Comparison of ENCODE assay signal across 1 cellular context in genomic region chr12:65907465-65907864, GRCh38.
TF ChIP-seq lines count a peak whose summit lies in the region.

No MANE protein-coding gene starts in this region.

TF ChIP-seq in GM12878, 131 proteins besides CTCF, POLR2A, EP300 and RAD21 (continued from another document and continues in another):
- TF ChIP-seq, protein P1, sequence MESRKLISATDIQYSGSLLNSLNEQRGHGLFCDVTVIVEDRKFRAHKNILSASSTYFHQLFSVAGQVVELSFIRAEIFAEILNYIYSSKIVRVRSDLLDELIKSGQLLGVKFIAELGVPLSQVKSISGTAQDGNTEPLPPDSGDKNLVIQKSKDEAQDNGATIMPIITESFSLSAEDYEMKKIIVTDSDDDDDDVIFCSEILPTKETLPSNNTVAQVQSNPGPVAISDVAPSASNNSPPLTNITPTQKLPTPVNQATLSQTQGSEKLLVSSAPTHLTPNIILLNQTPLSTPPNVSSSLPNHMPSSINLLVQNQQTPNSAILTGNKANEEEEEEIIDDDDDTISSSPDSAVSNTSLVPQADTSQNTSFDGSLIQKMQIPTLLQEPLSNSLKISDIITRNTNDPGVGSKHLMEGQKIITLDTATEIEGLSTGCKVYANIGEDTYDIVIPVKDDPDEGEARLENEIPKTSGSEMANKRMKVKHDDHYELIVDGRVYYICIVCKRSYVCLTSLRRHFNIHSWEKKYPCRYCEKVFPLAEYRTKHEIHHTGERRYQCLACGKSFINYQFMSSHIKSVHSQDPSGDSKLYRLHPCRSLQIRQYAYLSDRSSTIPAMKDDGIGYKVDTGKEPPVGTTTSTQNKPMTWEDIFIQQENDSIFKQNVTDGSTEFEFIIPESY (IDR thresholded peaks at IDR 0.05): no peak
- TF ChIP-seq IRF4 (IDR thresholded peaks at IDR 0.05; ENCODE audit: low read depth, low read length) (no peak), BCL3 (IDR thresholded peaks at IDR 0.05; ENCODE audit: borderline replicate concordance, insufficient read depth, low read depth, low read length, poor library complexity, severe bottlenecking) (no peak), SKIL (IDR thresholded peaks at IDR 0.05; ENCODE audit: low read depth, poor library complexity, severe bottlenecking) (no peak), JUNB (IDR thresholded peaks at IDR 0.05) (no peak), ZBED1 (IDR thresholded peaks at IDR 0.05; ENCODE audit: borderline replicate concordance) (no peak), ZNF687 (IDR thresholded peaks at IDR 0.05) (no peak), EED (IDR thresholded peaks at IDR 0.05; ENCODE audit: low read depth) (peak; percentile 60; the same call in 1 of the 2 replicates), PRDM15 (CRISPR knock-in tag; IDR thresholded peaks at IDR 0.05) (no peak), MYC (IDR thresholded peaks at IDR 0.05; ENCODE audit: insufficient read depth, insufficient read length, insufficient replicate concordance, low read length, severe bottlenecking) (no peak), FOXM1 (IDR thresholded peaks at IDR 0.05; ENCODE audit: low read depth, low read length) (no peak), ELK1 (IDR thresholded peaks at IDR 0.05; ENCODE audit: low read depth, low read length) (no peak), PAX8 (IDR thresholded peaks at IDR 0.05) (no peak), CBX3 (IDR thresholded peaks at IDR 0.05; ENCODE audit: borderline replicate concordance, low read depth) (no peak), CHD4 (IDR thresholded peaks at IDR 0.05) (no peak), ATF7 (IDR thresholded peaks at IDR 0.05; ENCODE audit: low read depth) (no peak), CREB1 (IDR thresholded peaks at IDR 0.05; ENCODE audit: low read depth) (no peak), BHLHE40 (IDR thresholded peaks at IDR 0.05; ENCODE audit: borderline replicate concordance in 1 of 2, low read depth in 2 of 2, low read length in 1 of 2) (no peak), STAT1 (conservative IDR thresholded peaks at IDR 0.05) (no peak), DPF2 (IDR thresholded peaks at IDR 0.05) (peak; percentile 61), IKZF2 (IDR thresholded peaks at IDR 0.05) (peak; percentile 66 to 67; a peak in 2 of 4 replicates), EZH2 (IDR thresholded peaks at IDR 0.05; ENCODE audit: borderline replicate concordance, control insufficient read depth, low read depth, low read length) (no peak), PML (IDR thresholded peaks at IDR 0.05; ENCODE audit: low read length) (no peak), HDAC2 (IDR thresholded peaks at IDR 0.05) (no peak), ZNF207 (IDR thresholded peaks at IDR 0.05; ENCODE audit: borderline replicate concordance) (no peak), NFYA (IDR thresholded peaks at IDR 0.05; ENCODE audit: borderline replicate concordance, low read depth, low read length) (no peak), TCF12 (IDR thresholded peaks at IDR 0.05; ENCODE audit: low read depth, low read length) (no peak), FOS (IDR thresholded peaks at IDR 0.05; ENCODE audit: borderline replicate concordance, extremely low read depth, insufficient read length) (no peak), ZNF24 (IDR thresholded peaks at IDR 0.05) (no peak), JUND (IDR thresholded peaks at IDR 0.05; ENCODE audit: low read depth, low read length) (no peak)
- TF ChIP-seq, protein P2, sequence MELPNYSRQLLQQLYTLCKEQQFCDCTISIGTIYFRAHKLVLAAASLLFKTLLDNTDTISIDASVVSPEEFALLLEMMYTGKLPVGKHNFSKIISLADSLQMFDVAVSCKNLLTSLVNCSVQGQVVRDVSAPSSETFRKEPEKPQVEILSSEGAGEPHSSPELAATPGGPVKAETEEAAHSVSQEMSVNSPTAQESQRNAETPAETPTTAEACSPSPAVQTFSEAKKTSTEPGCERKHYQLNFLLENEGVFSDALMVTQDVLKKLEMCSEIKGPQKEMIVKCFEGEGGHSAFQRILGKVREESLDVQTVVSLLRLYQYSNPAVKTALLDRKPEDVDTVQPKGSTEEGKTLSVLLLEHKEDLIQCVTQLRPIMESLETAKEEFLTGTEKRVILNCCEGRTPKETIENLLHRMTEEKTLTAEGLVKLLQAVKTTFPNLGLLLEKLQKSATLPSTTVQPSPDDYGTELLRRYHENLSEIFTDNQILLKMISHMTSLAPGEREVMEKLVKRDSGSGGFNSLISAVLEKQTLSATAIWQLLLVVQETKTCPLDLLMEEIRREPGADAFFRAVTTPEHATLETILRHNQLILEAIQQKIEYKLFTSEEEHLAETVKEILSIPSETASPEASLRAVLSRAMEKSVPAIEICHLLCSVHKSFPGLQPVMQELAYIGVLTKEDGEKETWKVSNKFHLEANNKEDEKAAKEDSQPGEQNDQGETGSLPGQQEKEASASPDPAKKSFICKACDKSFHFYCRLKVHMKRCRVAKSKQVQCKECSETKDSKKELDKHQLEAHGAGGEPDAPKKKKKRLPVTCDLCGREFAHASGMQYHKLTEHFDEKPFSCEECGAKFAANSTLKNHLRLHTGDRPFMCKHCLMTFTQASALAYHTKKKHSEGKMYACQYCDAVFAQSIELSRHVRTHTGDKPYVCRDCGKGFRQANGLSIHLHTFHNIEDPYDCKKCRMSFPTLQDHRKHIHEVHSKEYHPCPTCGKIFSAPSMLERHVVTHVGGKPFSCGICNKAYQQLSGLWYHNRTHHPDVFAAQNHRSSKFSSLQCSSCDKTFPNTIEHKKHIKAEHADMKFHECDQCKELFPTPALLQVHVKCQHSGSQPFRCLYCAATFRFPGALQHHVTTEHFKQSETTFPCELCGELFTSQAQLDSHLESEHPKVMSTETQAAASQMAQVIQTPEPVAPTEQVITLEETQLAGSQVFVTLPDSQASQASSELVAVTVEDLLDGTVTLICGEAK (IDR thresholded peaks at IDR 0.05; ENCODE audit: borderline replicate concordance): no peak
- TF ChIP-seq, protein P3, sequence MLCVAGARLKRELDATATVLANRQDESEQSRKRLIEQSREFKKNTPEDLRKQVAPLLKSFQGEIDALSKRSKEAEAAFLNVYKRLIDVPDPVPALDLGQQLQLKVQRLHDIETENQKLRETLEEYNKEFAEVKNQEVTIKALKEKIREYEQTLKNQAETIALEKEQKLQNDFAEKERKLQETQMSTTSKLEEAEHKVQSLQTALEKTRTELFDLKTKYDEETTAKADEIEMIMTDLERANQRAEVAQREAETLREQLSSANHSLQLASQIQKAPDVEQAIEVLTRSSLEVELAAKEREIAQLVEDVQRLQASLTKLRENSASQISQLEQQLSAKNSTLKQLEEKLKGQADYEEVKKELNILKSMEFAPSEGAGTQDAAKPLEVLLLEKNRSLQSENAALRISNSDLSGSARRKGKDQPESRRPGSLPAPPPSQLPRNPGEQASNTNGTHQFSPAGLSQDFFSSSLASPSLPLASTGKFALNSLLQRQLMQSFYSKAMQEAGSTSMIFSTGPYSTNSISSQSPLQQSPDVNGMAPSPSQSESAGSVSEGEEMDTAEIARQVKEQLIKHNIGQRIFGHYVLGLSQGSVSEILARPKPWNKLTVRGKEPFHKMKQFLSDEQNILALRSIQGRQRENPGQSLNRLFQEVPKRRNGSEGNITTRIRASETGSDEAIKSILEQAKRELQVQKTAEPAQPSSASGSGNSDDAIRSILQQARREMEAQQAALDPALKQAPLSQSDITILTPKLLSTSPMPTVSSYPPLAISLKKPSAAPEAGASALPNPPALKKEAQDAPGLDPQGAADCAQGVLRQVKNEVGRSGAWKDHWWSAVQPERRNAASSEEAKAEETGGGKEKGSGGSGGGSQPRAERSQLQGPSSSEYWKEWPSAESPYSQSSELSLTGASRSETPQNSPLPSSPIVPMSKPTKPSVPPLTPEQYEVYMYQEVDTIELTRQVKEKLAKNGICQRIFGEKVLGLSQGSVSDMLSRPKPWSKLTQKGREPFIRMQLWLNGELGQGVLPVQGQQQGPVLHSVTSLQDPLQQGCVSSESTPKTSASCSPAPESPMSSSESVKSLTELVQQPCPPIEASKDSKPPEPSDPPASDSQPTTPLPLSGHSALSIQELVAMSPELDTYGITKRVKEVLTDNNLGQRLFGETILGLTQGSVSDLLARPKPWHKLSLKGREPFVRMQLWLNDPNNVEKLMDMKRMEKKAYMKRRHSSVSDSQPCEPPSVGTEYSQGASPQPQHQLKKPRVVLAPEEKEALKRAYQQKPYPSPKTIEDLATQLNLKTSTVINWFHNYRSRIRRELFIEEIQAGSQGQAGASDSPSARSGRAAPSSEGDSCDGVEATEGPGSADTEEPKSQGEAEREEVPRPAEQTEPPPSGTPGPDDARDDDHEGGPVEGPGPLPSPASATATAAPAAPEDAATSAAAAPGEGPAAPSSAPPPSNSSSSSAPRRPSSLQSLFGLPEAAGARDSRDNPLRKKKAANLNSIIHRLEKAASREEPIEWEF (IDR thresholded peaks at IDR 0.05; ENCODE audit: insufficient replicate concordance, low read depth, low read length): peak; percentile 16
